In genomic region chr4:28469886-28470285, GRCh38 we compare ENCODE assay signal across 21 cellular contexts.
DNase-seq lines count a peak whose midpoint lies in the region; ATAC-seq and TF ChIP-seq lines count a peak whose summit lies in the region.
"Had no signal": no experiment of that assay in that cellular context is flagged by ENCODE, and none has a peak within 500 bp of the region (broad histone marks: within the 10 kb centered on the region; RNA-seq: fewer than 3 reads in every experiment).

No MANE protein-coding gene starts in this region.

- H2BK20ac ChIP-seq in H9 (ENCODE audit: low read depth, low read length, poor library complexity, severe bottlenecking) = no peak overlapping the region

- H3K4me2 ChIP-seq in H9 (ENCODE audit: insufficient read depth, insufficient read length, low read length) = no peak overlapping the region

- POLR2A ChIA-PET in activated CD4-positive, alpha-beta T cell treated with anti-CD3 and anti-CD28 coated beads for 36 hours (lab: Charles Lee) = no interaction called here

- H2AK5ac ChIP-seq in H9 (ENCODE audit: insufficient read length, low read length) = no peak overlapping the region

- no peak overlapping the region for H3K27ac ChIP-seq in H9 (ENCODE audit: insufficient read length, low read depth, low read length)
- H3K27ac ChIP-seq: HL-60 had no signal

- WGBS in H9 (ENCODE audit: extremely low coverage, insufficient read length, low lambda C conversion rate) = no CpG with 5 or more reads among the region's 2 CpGs

- H2BK12ac ChIP-seq in H9 (ENCODE audit: insufficient read length, low read depth, low read length) = no peak overlapping the region

- DNase-seq in HFFc6 (peak; percentile 50), brain pericyte (ENCODE audit: low read depth, low spot score) (peak; percentile 21), fibroblast of the conjunctiva (ENCODE audit: low read depth) (peak; percentile 18), H9 (no peak)
- no peak for DNase-seq in activated CD4-positive, alpha-beta T cell treated with anti-CD3 and anti-CD28 coated beads, Interleukin-2, amount 50 U/mL, for 1 hour
- DNase-seq in activated CD4-positive, alpha-beta T cell treated with anti-CD3 and anti-CD28 coated beads for 36 hours = no peak
- DNase-seq: ACHN; BE2C; CD4-positive, alpha-beta memory T cell; DMS79; NCI-H1417 treated with DMSO at 0.1 percent for 48 hours; NCI-H2029; NCI-H2171 treated with DMSO at 0.1 percent for 48 hours; NCI-H446 treated with DMSO at 0.1 percent for 48 hours; NK-92 treated with Interleukin-12 subunit alpha and Interleukin-12 subunit beta, amount 100 ng/mL, for 24 hours; RPMI8226; SIG-M5 had no signal

- H4K8ac ChIP-seq in H9 (replicated peaks; ENCODE audit: insufficient read length, low read depth, low read length) = no peak overlapping the region

- no peak for ATAC-seq in HG03039 (IDR thresholded peaks at IDR 0.05; ENCODE audit: unreplicated experiment)
- ATAC-seq in activated CD4-positive, alpha-beta T cell treated with anti-CD3 and anti-CD28 coated beads for 36 hours = no peak
- ATAC-seq: GM12878, HCT116 had no signal

- H4K91ac ChIP-seq in H9 (ENCODE audit: insufficient read length, low read depth, low read length) = no peak overlapping the region

- no peaks in the 10 kb centered on the region for H4K20me1 ChIP-seq in H9 (ENCODE audit: control insufficient read depth, insufficient read depth, insufficient read length)

- H3K4ac ChIP-seq in H9 (ENCODE audit: low read depth, low read length) = no peak overlapping the region

- intact Hi-C loops in activated CD4-positive, alpha-beta T cell treated with anti-CD3 and anti-CD28 coated beads for 36 hours (cut with DNase I, micrococcal nuclease) = no loop called here

- no peak overlapping the region for H3K23ac ChIP-seq in H9 (ENCODE audit: insufficient read length, low read depth, low read length)

- peaks cover 19% of the 10 kb centered on the region for H3K4me1 Mint-ChIP-seq in HFFc6 (ENCODE audit: low read depth)
- no peaks in the 10 kb centered on the region for H3K4me1 Mint-ChIP-seq in H9
- no peaks in the 10 kb centered on the region for H3K4me1 Mint-ChIP-seq in activated CD4-positive, alpha-beta T cell treated with anti-CD3 and anti-CD28 coated beads for 36 hours
- H3K4me1 Mint-ChIP-seq: CD4-positive, alpha-beta memory T cell had no signal

- no peak for TF ChIP-seq CTCF in HFFc6 (IDR thresholded peaks at IDR 0.05)
- no peak for TF ChIP-seq CTCF in H9 (conservative IDR thresholded peaks at IDR 0.05)

- no peak overlapping the region for H3T11ph ChIP-seq in H9 (ENCODE audit: low read length)

- H3K14ac ChIP-seq in H9 (ENCODE audit: insufficient read depth, low read length) = no peak overlapping the region

- H3K27me3 Mint-ChIP-seq in HFFc6 (ENCODE audit: insufficient read depth) (no peaks in the 10 kb centered on the region), H9 (ENCODE audit: low read depth) (no peaks in the 10 kb centered on the region; the same call in 1 of the 2 replicates)
- H3K27me3 Mint-ChIP-seq in activated CD4-positive, alpha-beta T cell treated with anti-CD3 and anti-CD28 coated beads for 36 hours = no peaks in the 10 kb centered on the region
- H3K27me3 Mint-ChIP-seq: CD4-positive, alpha-beta memory T cell had no signal

- H3K4me3 Mint-ChIP-seq in HFFc6 = no peak overlapping the region
- H3K4me3 Mint-ChIP-seq in H9 = no peak overlapping the region
- H3K4me3 Mint-ChIP-seq in activated CD4-positive, alpha-beta T cell treated with anti-CD3 and anti-CD28 coated beads for 36 hours = no peak overlapping the region
- H3K4me3 Mint-ChIP-seq: CD4-positive, alpha-beta memory T cell had no signal

- no peak overlapping the region for H3K9ac ChIP-seq in H9 (ENCODE audit: extremely low read depth, insufficient read length, low read length)

- CTCF ChIA-PET in activated CD4-positive, alpha-beta T cell treated with anti-CD3 and anti-CD28 coated beads for 36 hours (lab: Charles Lee) = no interaction called here

- H3K27ac Mint-ChIP-seq in HFFc6 (peak overlapping the region; percentile 50), H9 (no peak overlapping the region)
- H3K27ac Mint-ChIP-seq in activated CD4-positive, alpha-beta T cell treated with anti-CD3 and anti-CD28 coated beads for 36 hours = no peak overlapping the region
- H3K27ac Mint-ChIP-seq: CD4-positive, alpha-beta memory T cell had no signal

- no peaks in the 10 kb centered on the region for H3K79me2 ChIP-seq in H9 (ENCODE audit: insufficient read depth, low read length)

- no peaks in the 10 kb centered on the region for H3K79me1 ChIP-seq in H9 (ENCODE audit: insufficient read depth, low read depth, low read length, poor library complexity, severe bottlenecking)

- no peak overlapping the region for H2AFZ ChIP-seq in H9 (ENCODE audit: low read length)

- no peaks in the 10 kb centered on the region for H3K23me2 ChIP-seq in H9 (ENCODE audit: insufficient read length, low read depth, low read length, poor library complexity, severe bottlenecking)

- H2BK15ac ChIP-seq in H9 (ENCODE audit: low read depth, low read length) = no peak overlapping the region

- no peak overlapping the region for H2BK120ac ChIP-seq in H9 (ENCODE audit: low read depth, low read length, poor library complexity, severe bottlenecking)

- H3K4me1 ChIP-seq in H9 (ENCODE audit: insufficient read depth, low read length) = no peaks in the 10 kb centered on the region
- H3K4me1 ChIP-seq: BE2C had no signal

- H3K9me3 ChIP-seq in H9 (ENCODE audit: control insufficient read depth, low read depth, low read length) = no peaks in the 10 kb centered on the region
- H3K9me3 ChIP-seq: BE2C had no signal

- no peaks in the 10 kb centered on the region for H3K36me3 Mint-ChIP-seq in HFFc6 (ENCODE audit: low read depth)
- H3K36me3 Mint-ChIP-seq in H9 (ENCODE audit: insufficient read depth in 1 of 3, low read depth in 3 of 3) = no peaks in the 10 kb centered on the region
- H3K36me3 Mint-ChIP-seq in activated CD4-positive, alpha-beta T cell treated with anti-CD3 and anti-CD28 coated beads for 36 hours (ENCODE audit: low read depth) = no peaks in the 10 kb centered on the region
- H3K36me3 Mint-ChIP-seq: CD4-positive, alpha-beta memory T cell had no signal

- H3K9me3 Mint-ChIP-seq in HFFc6 = no peaks in the 10 kb centered on the region
- H3K9me3 Mint-ChIP-seq in H9 = peaks cover 0 to 2% of the 10 kb centered on the region in 2 experiments; a peak in 1 of 5 replicates
- H3K9me3 Mint-ChIP-seq in activated CD4-positive, alpha-beta T cell treated with anti-CD3 and anti-CD28 coated beads for 36 hours (ENCODE audit: low read depth) = peaks cover 3% of the 10 kb centered on the region

- no peak overlapping the region for H3K56ac ChIP-seq in H9 (ENCODE audit: insufficient read length, low read depth, low read length)

- H2BK5ac ChIP-seq in H9 (ENCODE audit: insufficient read length, low read length) = no peak overlapping the region

- no peaks in the 10 kb centered on the region for H3K27me3 ChIP-seq in H9 (ENCODE audit: insufficient read depth, low read length)
- H3K27me3 ChIP-seq: BE2C had no signal

- no peak overlapping the region for H3K18ac ChIP-seq in H9 (ENCODE audit: insufficient read length, low read depth, low read length)

- H4K5ac ChIP-seq in H9 (ENCODE audit: insufficient read length, low read depth, low read length) = no peak overlapping the region

Comparison
In these comparisons a context has a peak if more than half of its experiments do, and no peak if none do; other contexts are left out.
1. DNase-seq: peak in HFFc6 (single experiment), brain pericyte (single experiment) and fibroblast of the conjunctiva (single experiment); none in H9 (single experiment), activated CD4-positive, alpha-beta T cell treated with anti-CD3 and anti-CD28 coated beads, Interleukin-2, amount 50 U/mL, for 1 hour (single experiment) and activated CD4-positive, alpha-beta T cell treated with anti-CD3 and anti-CD28 coated beads for 36 hours (single experiment).